Comparison of ENCODE assay signal across 30 cellular contexts in the genomic region with DNA sequence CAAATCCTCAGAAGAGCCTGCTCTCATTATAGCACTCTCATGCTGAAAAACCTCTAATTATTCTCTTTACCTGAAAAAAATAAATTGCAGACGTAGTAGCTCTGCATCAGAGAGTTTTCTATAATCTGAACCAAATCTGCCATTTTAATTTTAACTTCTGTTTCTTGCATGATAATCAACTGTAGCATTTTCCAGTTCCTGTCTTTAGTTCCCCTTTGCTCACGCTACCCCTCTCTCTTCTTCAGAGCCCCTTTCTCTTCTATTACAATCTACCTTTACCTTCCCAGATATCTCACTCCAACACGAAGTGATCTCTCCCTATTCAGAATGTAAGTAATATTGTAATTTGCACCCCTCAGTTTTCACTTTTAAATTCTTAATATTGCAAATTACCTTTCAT. TPM values are rescaled to one million over a fixed set of nuclear protein-coding genes. Genes with fewer than 3 reads are reported as not detected.
"Had no signal": no experiment of that assay in that cellular context is flagged by ENCODE, and none has a peak within 500 bp of the region (broad histone marks: within the 10 kb centered on the region; RNA-seq: fewer than 3 reads in every experiment).

No MANE protein-coding gene starts in this region.

- H3K4me1 ChIP-seq: breast epithelium, colonic mucosa, gastrocnemius medialis, left ventricle myocardium inferior, prostate gland, tibial nerve had no signal

- H3K27me3 ChIP-seq: breast epithelium, colonic mucosa, dorsolateral prefrontal cortex, gastrocnemius medialis, ovary, spleen, tibial nerve had no signal

- DNase-seq: activated CD4-positive, alpha-beta T cell treated with anti-CD3 and anti-CD28 coated beads for 4 hours; activated CD4-positive, alpha-beta T cell treated with anti-CD3 and anti-CD28 coated beads, Interleukin-2, amount 50 U/mL, for 48 hours; activated CD4-positive, CD25-positive, alpha-beta regulatory T cell; activated CD8-positive, alpha-beta memory T cell treated with anti-CD3 and anti-CD28 coated beads, Interleukin-2, amount 50 U/mL, for 48 hours; activated naive CD4-positive, alpha-beta T cell treated with anti-CD3 and anti-CD28 coated beads for 36 hours; activated naive CD8-positive, alpha-beta T cell treated with anti-CD3 and anti-CD28 coated beads, Interleukin-2, amount 10 ng/mL, durations not matched to agents 7 days and 5 days; activated T-cell treated with anti-CD3 and anti-CD28 coated beads, Interleukin-2, amount 50 U/mL, for 48 hours; amniotic stem cell; colonic mucosa; dorsolateral prefrontal cortex; effector memory CD8-positive, alpha-beta T cell; gastrocnemius medialis; head of caudate nucleus; hypothalamus; left ventricle myocardium inferior; ovary; spleen; stimulated activated CD4-positive, alpha-beta T cell treated with anti-CD3 and anti-CD28 coated beads, Interleukin-4, amount 100 ng/mL, for 24 hours; stimulated activated naive CD8-positive, alpha-beta T cell treated with anti-CD3 and anti-CD28 coated beads, Interleukin-15, amount 100 ng/mL, for 72 hours had no signal

- H3K4me1 Mint-ChIP-seq: activated naive CD8-positive, alpha-beta T cell treated with anti-CD3 and anti-CD28 coated beads, Interleukin-2, amount 10 ng/mL, durations not matched to agents 7 days and 5 days; central memory CD8-positive, alpha-beta T cell; stimulated activated naive CD8-positive, alpha-beta T cell treated with anti-CD3 and anti-CD28 coated beads, Interleukin-15, amount 100 ng/mL, for 72 hours had no signal

- H3K4me3 Mint-ChIP-seq: activated naive CD4-positive, alpha-beta T cell treated with anti-CD3 and anti-CD28 coated beads for 36 hours; activated naive CD8-positive, alpha-beta T cell treated with anti-CD3 and anti-CD28 coated beads, Interleukin-2, amount 10 ng/mL, durations not matched to agents 7 days and 5 days; central memory CD8-positive, alpha-beta T cell; effector memory CD8-positive, alpha-beta T cell; mesothelial cell of epicardium; natural killer cell treated with Interleukin-12 subunit alpha and Interleukin-12 subunit beta and Interleukin-15 and Interleukin-18, amount 100 ng/mL, for 72 hours; stimulated activated naive CD8-positive, alpha-beta T cell treated with anti-CD3 and anti-CD28 coated beads, Interleukin-15, amount 100 ng/mL, for 72 hours had no signal

- H3K27ac Mint-ChIP-seq: activated naive CD4-positive, alpha-beta T cell treated with anti-CD3 and anti-CD28 coated beads for 36 hours; activated naive CD8-positive, alpha-beta T cell treated with anti-CD3 and anti-CD28 coated beads, Interleukin-2, amount 10 ng/mL, durations not matched to agents 7 days and 5 days; effector memory CD8-positive, alpha-beta T cell; mesothelial cell of epicardium; natural killer cell treated with Interleukin-12 subunit alpha and Interleukin-12 subunit beta and Interleukin-15 and Interleukin-18, amount 100 ng/mL, for 72 hours; stimulated activated naive CD8-positive, alpha-beta T cell treated with anti-CD3 and anti-CD28 coated beads, Interleukin-15, amount 100 ng/mL, for 72 hours had no signal

- ATAC-seq: effector memory CD8-positive, alpha-beta T cell; esophagus mucosa; gastrocnemius medialis; natural killer cell treated with Interleukin-12 subunit alpha and Interleukin-12 subunit beta and Interleukin-15 and Interleukin-18, amount 100 ng/mL, for 72 hours; stimulated activated naive CD8-positive, alpha-beta T cell treated with anti-CD3 and anti-CD28 coated beads, Interleukin-15, amount 100 ng/mL, for 72 hours had no signal

- H3K36me3 ChIP-seq: breast epithelium, colonic mucosa, gastrocnemius medialis, left ventricle myocardium inferior, ovary, prostate gland, spleen, tibial nerve had no signal

- H3K9me3 ChIP-seq: breast epithelium, colonic mucosa, gastrocnemius medialis, left ventricle myocardium inferior, ovary, prostate gland, spleen, tibial nerve had no signal

- H3K4me3 ChIP-seq: breast epithelium, colonic mucosa, dorsolateral prefrontal cortex, gastrocnemius medialis, left ventricle myocardium inferior, ovary, prostate gland, spleen, tibial nerve had no signal

- H3K9me3 Mint-ChIP-seq: activated naive CD4-positive, alpha-beta T cell treated with anti-CD3 and anti-CD28 coated beads for 36 hours; activated naive CD8-positive, alpha-beta T cell treated with anti-CD3 and anti-CD28 coated beads, Interleukin-2, amount 10 ng/mL, durations not matched to agents 7 days and 5 days; central memory CD8-positive, alpha-beta T cell; effector memory CD8-positive, alpha-beta T cell; mesothelial cell of epicardium; natural killer cell treated with Interleukin-12 subunit alpha and Interleukin-12 subunit beta and Interleukin-15 and Interleukin-18, amount 100 ng/mL, for 72 hours; stimulated activated naive CD8-positive, alpha-beta T cell treated with anti-CD3 and anti-CD28 coated beads, Interleukin-15, amount 100 ng/mL, for 72 hours had no signal

- H3K27ac ChIP-seq: breast epithelium, colonic mucosa, dorsolateral prefrontal cortex, gastrocnemius medialis, left ventricle myocardium inferior, ovary, prostate gland, tibial nerve had no signal

- H3K36me3 Mint-ChIP-seq: activated naive CD8-positive, alpha-beta T cell treated with anti-CD3 and anti-CD28 coated beads, Interleukin-2, amount 10 ng/mL, durations not matched to agents 7 days and 5 days; mesothelial cell of epicardium; natural killer cell treated with Interleukin-12 subunit alpha and Interleukin-12 subunit beta and Interleukin-15 and Interleukin-18, amount 100 ng/mL, for 72 hours had no signal

RNA-seq across cellular contexts. Expression of gene FMO1, which starts 31.4 kb away (rescaled TPM):
- total RNA-seq: activated CD8-positive, alpha-beta memory T cell treated with anti-CD3 and anti-CD28 coated beads for 36 hours; activated naive CD4-positive, alpha-beta T cell treated with anti-CD3 and anti-CD28 coated beads for 36 hours; activated naive CD8-positive, alpha-beta T cell treated with anti-CD3 and anti-CD28 coated beads, Interleukin-2, amount 10 ng/mL, durations not matched to agents 7 days and 5 days; colonic mucosa; endothelial cell of umbilical vein; lung microvascular endothelial cell; mesothelial cell of epicardium; natural killer cell treated with Interleukin-12 subunit alpha and Interleukin-12 subunit beta and Interleukin-15 and Interleukin-18, amount 100 ng/mL, for 72 hours; spleen; T-helper 2 cell treated with Interferon-gamma antibody and Interleukin-4, amounts not matched to agents 100 ng/mL and 5 ng/mL, for 36 hours had no signal
- polyA plus RNA-seq: endothelial cell of umbilical vein had no signal
